In the genomic region with DNA sequence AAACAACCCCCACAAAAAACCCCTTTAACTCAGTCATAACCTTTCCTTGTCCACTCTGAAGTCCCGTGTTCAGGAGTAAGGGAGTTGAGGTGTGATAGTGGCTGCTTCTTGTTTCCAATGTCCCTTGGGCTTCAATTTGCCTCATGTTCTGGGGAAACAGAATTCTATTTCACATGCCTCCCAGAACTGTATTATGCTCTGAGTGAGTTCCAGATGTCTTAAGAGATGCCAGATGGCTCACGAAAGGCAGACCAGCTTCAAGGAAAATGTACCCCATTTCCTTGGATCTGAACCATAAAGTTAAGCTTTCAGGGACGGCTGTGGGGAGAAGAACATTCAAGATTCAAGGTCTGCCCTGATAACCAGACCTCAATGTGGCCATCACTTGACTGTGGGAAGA, we compare ENCODE assay signal across 17 cellular contexts. TPM values are rescaled to one million over a fixed set of nuclear protein-coding genes. Genes with fewer than 3 reads are reported as not detected.
A peak's percentile ranks its signal among the peaks of the same experiment; 100 is the strongest.
DNase-seq lines count a peak whose midpoint lies in the region; ATAC-seq and TF ChIP-seq lines count a peak whose summit lies in the region.
"Had no signal": no experiment of that assay in that cellular context is flagged by ENCODE, and none has a peak within 500 bp of the region (broad histone marks: within the 10 kb centered on the region; RNA-seq: fewer than 3 reads in every experiment).

No MANE protein-coding gene starts in this region.

- no peak overlapping the region for H3K4me3 Mint-ChIP-seq in glutamatergic neuron (ENCODE audit: unreplicated experiment)
- no peak overlapping the region for H3K4me3 Mint-ChIP-seq in activated T-cell treated with anti-CD3 and anti-CD28 coated beads, Interleukin-2, amount 50 U/mL, for 4 hours
- H3K4me3 Mint-ChIP-seq: H9 had no signal

- no peak overlapping the region for H3K27ac ChIP-seq in right lobe of liver
- H3K27ac ChIP-seq: BLaER1 had no signal

- H3K9me3 ChIP-seq in adipocyte (ENCODE audit: control insufficient read depth, low read length) (no peaks in the 10 kb centered on the region), right lobe of liver (no peaks in the 10 kb centered on the region)
- H3K9me3 ChIP-seq: BLaER1 had no signal

- no peak for TF ChIP-seq POLR2A in right lobe of liver (IDR thresholded peaks at IDR 0.05)

- H3K36me3 ChIP-seq in adipocyte (ENCODE audit: control insufficient read depth, insufficient read depth, low read length, severe bottlenecking) (no peaks in the 10 kb centered on the region), right lobe of liver (no peaks in the 10 kb centered on the region)
- H3K36me3 ChIP-seq: BLaER1 had no signal

- TF ChIP-seq CTCF in glutamatergic neuron (IDR thresholded peaks at IDR 0.05; ENCODE audit: partially characterized antibody, unreplicated experiment) (no peak), right lobe of liver (IDR thresholded peaks at IDR 0.05) (no peak)

- H3K27me3 ChIP-seq in adipocyte (replicated peaks; ENCODE audit: control insufficient read depth, insufficient read depth, low read length) (no peaks in the 10 kb centered on the region), right lobe of liver (no peaks in the 10 kb centered on the region)
- H3K27me3 ChIP-seq: BLaER1 had no signal

- H3K27me3 Mint-ChIP-seq in glutamatergic neuron (ENCODE audit: unreplicated experiment), result no peaks in the 10 kb centered on the region
- peaks cover 8% of the 10 kb centered on the region for H3K27me3 Mint-ChIP-seq in activated T-cell treated with anti-CD3 and anti-CD28 coated beads, Interleukin-2, amount 50 U/mL, for 4 hours (ENCODE audit: low read depth)

- H3K4me1 ChIP-seq in adipocyte (ENCODE audit: control insufficient read depth, insufficient read depth, low read length) (peaks cover 22% of the 10 kb centered on the region), right lobe of liver (no peaks in the 10 kb centered on the region)
- H3K4me1 ChIP-seq: BLaER1 had no signal

- WGBS in right lobe of liver (ENCODE audit: insufficient coverage, low coverage, low lambda C conversion rate, missing lambda C conversion rate), result 56% methylated on average over 3 of the region's 3 CpGs

- H3K9me3 Mint-ChIP-seq in glutamatergic neuron (ENCODE audit: unreplicated experiment), result peaks cover 2% of the 10 kb centered on the region
- no peaks in the 10 kb centered on the region for H3K9me3 Mint-ChIP-seq in activated T-cell treated with anti-CD3 and anti-CD28 coated beads, Interleukin-2, amount 50 U/mL, for 4 hours
- H3K9me3 Mint-ChIP-seq: H9 had no signal

- H3K4me3 ChIP-seq in adipocyte (ENCODE audit: low read length) (no peak overlapping the region), right lobe of liver (no peak overlapping the region)
- H3K4me3 ChIP-seq: BLaER1, GM12878 had no signal

- peak; percentile 32 for DNase-seq in DMS 273 treated with DMSO at 0.1 percent for 48 hours (lab: John Stamatoyannopoulos, UW)
- peak; percentile 62 for DNase-seq in adipocyte (ENCODE audit: low read depth)
- no peak for DNase-seq in glutamatergic neuron
- DNase-seq in superior temporal gyrus (ENCODE audit: extremely low spot score), result peak; percentile 30
- no peak for DNase-seq in right lobe of liver
- DNase-seq in activated T-cell treated with anti-CD3 and anti-CD28 coated beads, Interleukin-2, amount 50 U/mL, for 4 hours, result no peak
- DNase-seq: AML-193, DMS79, GOT3, H9, IMR-90 had no signal

- no peak overlapping the region for H3K9ac ChIP-seq in adipocyte (ENCODE audit: low read length)
- H3K9ac ChIP-seq: BLaER1 had no signal

- intact Hi-C loops in right lobe of liver (cut with DNase I), result no loop called here

- peaks cover 15% of the 10 kb centered on the region for H3K4me1 Mint-ChIP-seq in glutamatergic neuron (ENCODE audit: low read depth, unreplicated experiment)
- H3K4me1 Mint-ChIP-seq in activated T-cell treated with anti-CD3 and anti-CD28 coated beads, Interleukin-2, amount 50 U/mL, for 4 hours (ENCODE audit: low read depth), result no peaks in the 10 kb centered on the region

- no peak for ATAC-seq in right lobe of liver
- ATAC-seq in GM21786 (IDR thresholded peaks at IDR 0.05; ENCODE audit: unreplicated experiment), result no peak
- no peak for ATAC-seq in activated T-cell treated with anti-CD3 and anti-CD28 coated beads, Interleukin-2, amount 50 U/mL, for 4 hours
- ATAC-seq: GM12878 had no signal

- H3K27ac Mint-ChIP-seq in glutamatergic neuron (ENCODE audit: unreplicated experiment), result peak overlapping the region; percentile 56
- H3K27ac Mint-ChIP-seq: H9 had no signal

- H3K36me3 Mint-ChIP-seq in glutamatergic neuron (ENCODE audit: unreplicated experiment), result no peaks in the 10 kb centered on the region
- no peaks in the 10 kb centered on the region for H3K36me3 Mint-ChIP-seq in activated T-cell treated with anti-CD3 and anti-CD28 coated beads, Interleukin-2, amount 50 U/mL, for 4 hours (ENCODE audit: insufficient read depth)

RNA-seq across cellular contexts. Expression of a gene that starts 42.5 kb away (rescaled TPM):
- total RNA-seq in glutamatergic neuron (ENCODE audit: unreplicated experiment), result not detected
- total RNA-seq in right lobe of liver, result not detected
- total RNA-seq in activated T-cell treated with anti-CD3 and anti-CD28 coated beads, Interleukin-2, amount 50 U/mL, for 4 hours, result not detected
- total RNA-seq: A172, G401, GM12878, HT-29, IMR-90 had no signal

Comparison
In these comparisons a context has a peak if more than half of its experiments do, and no peak if none do; other contexts are left out.
1. DNase-seq: peak in DMS 273 treated with DMSO at 0.1 percent for 48 hours (single experiment), adipocyte (single experiment) and superior temporal gyrus (single experiment); none in glutamatergic neuron (single experiment), right lobe of liver (0 of 3) and activated T-cell treated with anti-CD3 and anti-CD28 coated beads, Interleukin-2, amount 50 U/mL, for 4 hours (single experiment).